ENCODE assay signal across 26 cellular contexts in genomic region chr6:88365656-88366055, GRCh38.
"Had no signal": no experiment of that assay in that cellular context is flagged by ENCODE, and none has a peak within 500 bp of the region (broad histone marks: within the 10 kb centered on the region; RNA-seq: fewer than 3 reads in every experiment).

No MANE protein-coding gene starts in this region.

- H3K36me3 ChIP-seq: colonic mucosa, gastroesophageal sphincter, heart left ventricle, ovary, spleen, thoracic aorta, transverse colon, upper lobe of right lung, vagina had no signal

- H3K27me3 ChIP-seq: colonic mucosa, gastroesophageal sphincter, heart left ventricle, hepatocyte, ovary, spleen, transverse colon, upper lobe of right lung, vagina had no signal

- H3K9me3 ChIP-seq: colonic mucosa, gastroesophageal sphincter, heart left ventricle, ovary, spleen, thoracic aorta, transverse colon, upper lobe of right lung, vagina had no signal

- H3K4me3 ChIP-seq: colonic mucosa, gastroesophageal sphincter, heart left ventricle, hepatocyte, lung, ovary, skin epidermis, spleen, thoracic aorta, transverse colon, upper lobe of right lung, vagina had no signal

- H3K27ac ChIP-seq: colonic mucosa, epithelial cell of prostate, heart left ventricle, hepatocyte, ovary, skin epidermis, spleen, thoracic aorta, transverse colon, upper lobe of right lung had no signal

- H3K4me1 ChIP-seq: colonic mucosa, gastroesophageal sphincter, heart left ventricle, spleen, transverse colon, upper lobe of right lung, vagina had no signal

- ATAC-seq: esophagus mucosa; gastroesophageal sphincter; heart left ventricle; left lobe of liver; natural killer cell; sciatic nerve; stimulated activated memory B cell treated with anti-CD40 and anti-IgM and Interleukin-4, amounts not matched to agents 10 μg/mL and 1 μg/mL and 100 μg/mL, for 72 hours; stimulated activated naive CD8-positive, alpha-beta T cell treated with anti-CD3 and anti-CD28 coated beads, Interleukin-15, Interleukin-2, amounts not matched to agents 100 U/mL and 50 U/mL, for 24 hours; upper lobe of right lung had no signal

- H3K79me2 ChIP-seq: hepatocyte had no signal

- H2AFZ ChIP-seq: hepatocyte had no signal

- DNase-seq: colonic mucosa; effector CD8-positive, alpha-beta T cell; endodermal cell; heart left ventricle; kidney; natural killer cell; occipital lobe; ovary; posterior cingulate gyrus; spleen; stimulated activated CD4-positive, alpha-beta T cell treated with anti-CD3 and anti-CD28 coated beads, Interleukin-4, amount 100 ng/mL, for 4 hours; stimulated activated naive CD8-positive, alpha-beta T cell treated with anti-CD3 and anti-CD28 coated beads, Interleukin-15, Interleukin-2, amounts not matched to agents 100 U/mL and 50 U/mL, for 24 hours; substantia nigra; transverse colon; upper lobe of right lung had no signal
